Comparison of ENCODE assay signal across 18 cellular contexts in genomic region chr1:91584309-91584708, GRCh38.
DNase-seq lines count a peak whose midpoint lies in the region; ATAC-seq and TF ChIP-seq lines count a peak whose summit lies in the region.
"Had no signal": no experiment of that assay in that cellular context is flagged by ENCODE, and none has a peak within 500 bp of the region (broad histone marks: within the 10 kb centered on the region; RNA-seq: fewer than 3 reads in every experiment).

No MANE protein-coding gene starts in this region.

- no peak overlapping the region for H3K4me3 Mint-ChIP-seq in naive thymus-derived CD8-positive, alpha-beta T cell
- H3K4me3 Mint-ChIP-seq: IgD-negative memory B cell had no signal

- no peaks in the 10 kb centered on the region for H4K20me1 ChIP-seq in BLaER1 treated with 17β-estradiol and CSF1 and Interleukin-3, amounts not matched to agents 10 nM and 100 nM
- no peaks in the 10 kb centered on the region for H4K20me1 ChIP-seq in PC-3 (ENCODE audit: low read length)

- H3K9me3 ChIP-seq in BLaER1 treated with 17β-estradiol and CSF1 and Interleukin-3, amounts not matched to agents 10 nM and 100 nM (replicated peaks in 1 of 11) = peaks cover 0 to 18% (median 7%) of the 10 kb centered on the region in 11 experiments; a peak in 11 of 22 replicates
- H3K9me3 ChIP-seq in PC-3 (ENCODE audit: low read length) (no peaks in the 10 kb centered on the region), left ventricle myocardium inferior (replicated peaks) (no peaks in the 10 kb centered on the region), stomach (no peaks in the 10 kb centered on the region)
- H3K9me3 ChIP-seq: A549, SJCRH30 had no signal

- no peak overlapping the region for H3K27ac Mint-ChIP-seq in naive thymus-derived CD8-positive, alpha-beta T cell
- H3K27ac Mint-ChIP-seq: IgD-negative memory B cell had no signal

- no peaks in the 10 kb centered on the region for H3K36me3 Mint-ChIP-seq in naive thymus-derived CD8-positive, alpha-beta T cell
- H3K36me3 Mint-ChIP-seq: IgD-negative memory B cell had no signal

- H3F3A ChIP-seq in PC-3 (ENCODE audit: low read length, unreplicated experiment) = no peaks in the 10 kb centered on the region

- intact Hi-C loops in PC-3 (cut with micrococcal nuclease) (no loop called here), left ventricle myocardium inferior (cut with micrococcal nuclease) (no loop called here), stomach (cut with DNase I; ENCODE audit: low total_unique reads) (no loop called here)

- TF ChIP-seq POLR2A in stomach (IDR thresholded peaks at IDR 0.05) = no peak

- DNase-seq in PC-3 = no peak
- DNase-seq in left ventricle myocardium inferior = no peak
- no peak for DNase-seq in stomach
- no peak for DNase-seq in naive thymus-derived CD8-positive, alpha-beta T cell
- DNase-seq: GF-D8, H7, NCI-H1417 treated with DMSO at 0.1 percent for 48 hours, NCI-H1930, NCI-H2171, NCI-H446, OCI-M1, SJCRH30 had no signal

- H3K9me3 Mint-ChIP-seq in naive thymus-derived CD8-positive, alpha-beta T cell = no peaks in the 10 kb centered on the region
- H3K9me3 Mint-ChIP-seq: IgD-negative memory B cell had no signal

- H3K4me2 ChIP-seq in BLaER1 treated with 17β-estradiol and CSF1 and Interleukin-3, amounts not matched to agents 10 nM and 100 nM = peak overlapping the region; percentile 71 to 91 (median 82); a peak in 20 of 22 replicates
- no peak overlapping the region for H3K4me2 ChIP-seq in PC-3 (ENCODE audit: low read length)
- H3K4me2 ChIP-seq: A549 had no signal

- peaks cover 0 to 2% (median 0%) of the 10 kb centered on the region in 5 donors for H3K27me3 Mint-ChIP-seq in naive thymus-derived CD8-positive, alpha-beta T cell

- no peak overlapping the region for H2AFZ ChIP-seq in PC-3 (ENCODE audit: low read length)

- POLR2A ChIA-PET in PC-3 (lab: Charles Lee; ENCODE audit: unreplicated experiment) = no interaction called here
- POLR2A ChIA-PET in naive thymus-derived CD8-positive, alpha-beta T cell (lab: Charles Lee) = no interaction called here

- H3K36me3 ChIP-seq in BLaER1 treated with 17β-estradiol and CSF1 and Interleukin-3, amounts not matched to agents 10 nM and 100 nM = no peaks in the 10 kb centered on the region
- H3K36me3 ChIP-seq in PC-3 (ENCODE audit: low read depth, low read length) (no peaks in the 10 kb centered on the region), left ventricle myocardium inferior (no peaks in the 10 kb centered on the region), stomach (no peaks in the 10 kb centered on the region)
- H3K36me3 ChIP-seq: SJCRH30 had no signal

- H3K27me3 ChIP-seq in BLaER1 treated with 17β-estradiol and CSF1 and Interleukin-3, amounts not matched to agents 10 nM and 100 nM = no peaks in the 10 kb centered on the region
- H3K27me3 ChIP-seq in PC-3 (ENCODE audit: low read length) (no peaks in the 10 kb centered on the region), left ventricle myocardium inferior (ENCODE audit: low read depth) (no peaks in the 10 kb centered on the region), stomach (no peaks in the 10 kb centered on the region)
- H3K27me3 ChIP-seq: SJCRH30 had no signal

- H3K4me3 ChIP-seq in BLaER1 treated with 17β-estradiol and CSF1 and Interleukin-3, amounts not matched to agents 10 nM and 100 nM = no peak overlapping the region
- no peak overlapping the region for H3K4me3 ChIP-seq in PC-3 (ENCODE audit: low read length)
- H3K4me3 ChIP-seq in left ventricle myocardium inferior = peak overlapping the region; percentile 12
- no peak overlapping the region for H3K4me3 ChIP-seq in stomach
- H3K4me3 ChIP-seq: A549, SJCRH30 had no signal

- ATAC-seq in PC-3 (no peak), HG02970 (IDR thresholded peaks at IDR 0.05; ENCODE audit: low FRiP score, unreplicated experiment) (no peak), HG03520 (IDR thresholded peaks at IDR 0.05; ENCODE audit: unreplicated experiment) (no peak)
- no peak for ATAC-seq in naive thymus-derived CD8-positive, alpha-beta T cell
- ATAC-seq: A549 had no signal

- 0 out of 2 replicates have a peak, but pooled peaks cover 3% of the 10 kb centered on the region for H3K9me2 ChIP-seq in PC-3 (replicated peaks; ENCODE audit: low read length)

- no TSS peak for BruUV-seq in PC-3 (replicated peaks; lab: Mats Ljungman, UMichigan)

- TF ChIP-seq EP300 in stomach (IDR thresholded peaks at IDR 0.05) = no peak

- no peaks in the 10 kb centered on the region for H3K79me2 ChIP-seq in PC-3 (ENCODE audit: low read length)

- WGBS in stomach, 5 donors = 74 to 85% (median 83%) methylated on average over 4 of the region's 4 CpGs

- no peak overlapping the region for H3K9ac ChIP-seq in BLaER1 treated with 17β-estradiol and CSF1 and Interleukin-3, amounts not matched to agents 10 nM and 100 nM
- peak overlapping the region; percentile 27; the same call in 1 of the 2 replicates for H3K9ac ChIP-seq in PC-3 (ENCODE audit: low read length)

- TF ChIP-seq CTCF in PC-3 (conservative IDR thresholded peaks at IDR 0.05; ENCODE audit: low read depth, low read length) (no peak), left ventricle myocardium inferior (IDR thresholded peaks at IDR 0.05; ENCODE audit: borderline replicate concordance) (no peak), stomach (IDR thresholded peaks at IDR 0.05) (no peak)

- peaks cover 22 to 76% (median 63%) of the 10 kb centered on the region in 10 experiments for H3K4me1 ChIP-seq in BLaER1 treated with 17β-estradiol and CSF1 and Interleukin-3, amounts not matched to agents 10 nM and 100 nM
- H3K4me1 ChIP-seq in PC-3 (ENCODE audit: insufficient read depth, low read length) (peaks cover 21% of the 10 kb centered on the region), left ventricle myocardium inferior (peaks cover 37% of the 10 kb centered on the region), stomach (peaks cover 0 to 26% (median 4%) of the 10 kb centered on the region in 4 donors)
- H3K4me1 ChIP-seq: SJCRH30 had no signal

- CTCF ChIA-PET in PC-3 (lab: Charles Lee) = no interaction called here

- H3K27ac ChIP-seq in BLaER1 treated with 17β-estradiol and CSF1 and Interleukin-3, amounts not matched to agents 10 nM and 100 nM = no peak overlapping the region
- H3K27ac ChIP-seq in PC-3 (ENCODE audit: low read length) (peak overlapping the region; percentile 94), left ventricle myocardium inferior (replicated peaks) (peak overlapping the region; percentile 75), stomach (peak overlapping the region in 3 of 5 donors; percentile 38 to 80 (median 75))
- H3K27ac ChIP-seq: A549, C4-2B, SJCRH30 had no signal

- H3K4me1 Mint-ChIP-seq in naive thymus-derived CD8-positive, alpha-beta T cell = peaks cover 0 to 23% (median 6%) of the 10 kb centered on the region in 4 donors

Comparison
In these comparisons a context has a peak if more than half of its experiments do, and no peak if none do; other contexts are left out.
1. H3K27ac ChIP-seq: peak in PC-3 (single experiment), left ventricle myocardium inferior (single experiment) and stomach (3 of 5); none in BLaER1 treated with 17β-estradiol and CSF1 and Interleukin-3, amounts not matched to agents 10 nM and 100 nM (0 of 11).